11 cellular contexts compared by ENCODE assay signal in the genomic region with DNA sequence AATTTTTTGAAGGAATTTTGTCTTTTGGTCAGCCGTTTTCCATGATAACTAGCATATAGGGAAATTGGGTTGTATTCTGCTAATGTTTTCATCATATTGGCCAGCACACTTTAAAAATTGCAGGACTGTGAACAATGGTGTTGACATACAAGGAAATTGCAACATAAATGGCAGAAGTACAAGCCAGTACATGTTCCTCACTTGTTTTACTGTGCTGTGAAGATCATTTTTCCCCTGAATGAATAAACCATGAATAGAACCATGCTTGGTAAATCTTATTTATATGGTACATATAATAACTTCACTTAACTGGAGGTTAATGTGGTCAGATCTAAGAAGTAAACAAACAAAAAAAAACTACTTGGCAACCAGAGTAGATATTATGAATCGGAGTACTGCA. TPM values are rescaled to one million over a fixed set of nuclear protein-coding genes. Genes with fewer than 3 reads are reported as not detected.
DNase-seq lines count a peak whose midpoint lies in the region; ATAC-seq and TF ChIP-seq lines count a peak whose summit lies in the region.
"Had no signal": no experiment of that assay in that cellular context is flagged by ENCODE, and none has a peak within 500 bp of the region (broad histone marks: within the 10 kb centered on the region; RNA-seq: fewer than 3 reads in every experiment).

No MANE protein-coding gene starts in this region.

- H3K36me3 Mint-ChIP-seq in chondrocyte (ENCODE audit: low read depth) = peaks cover 25% of the 10 kb centered on the region

- H3K27me3 Mint-ChIP-seq in chondrocyte (ENCODE audit: low read depth) = no peaks in the 10 kb centered on the region

- H3K27me3 ChIP-seq in SJCRH30 = no peaks in the 10 kb centered on the region

- H3K36me3 ChIP-seq in mucosa of descending colon (ENCODE audit: low read depth) (no peaks in the 10 kb centered on the region), SJCRH30 (peaks cover 19% of the 10 kb centered on the region; the same call in 1 of the 2 replicates)

- H3K27ac Mint-ChIP-seq in chondrocyte (ENCODE audit: unreplicated experiment) = no peak overlapping the region

- H3K9me3 ChIP-seq in mucosa of descending colon (no peaks in the 10 kb centered on the region), SJCRH30 (replicated peaks) (no peaks in the 10 kb centered on the region)

- intact Hi-C loops in mucosa of descending colon (cut with DNase I, micrococcal nuclease) = no loop called here

- DNase-seq in DMS153 treated with DMSO at 0.1 percent for 48 hours (lab: John Stamatoyannopoulos, UW; ENCODE audit: unreplicated experiment) (peak; percentile 32), NCI-H1105 (lab: John Stamatoyannopoulos, UW) (peak; percentile 36), dedifferentiated amniotic fluid mesenchymal stem cell (ENCODE audit: extremely low spot score) (peak; percentile 43), mucosa of descending colon (no peak), NCI-H1930 (lab: John Stamatoyannopoulos, UW) (no peak), chondrocyte (ENCODE audit: low spot score) (no peak), substantia nigra (lab: John Stamatoyannopoulos, UW) (no peak), SJCRH30 (no peak)
- DNase-seq: activated CD8-positive, alpha-beta memory T cell treated with anti-CD3 and anti-CD28 coated beads for 24 hours; cerebellar nuclear complex; OCI-M1 had no signal

- peaks cover 24% of the 10 kb centered on the region for H3K4me1 Mint-ChIP-seq in chondrocyte (ENCODE audit: low read depth)

- H3K4me3 Mint-ChIP-seq in chondrocyte (ENCODE audit: unreplicated experiment) = no peak overlapping the region

- H3K4me3 ChIP-seq in mucosa of descending colon (no peak overlapping the region), SJCRH30 (no peak overlapping the region)

- peak; percentile 45 for ATAC-seq in mucosa of descending colon

- H3K4me1 ChIP-seq in mucosa of descending colon (ENCODE audit: low read depth) (no peaks in the 10 kb centered on the region), SJCRH30 (peaks cover 8% of the 10 kb centered on the region)

- no peaks in the 10 kb centered on the region for H3K9me3 Mint-ChIP-seq in chondrocyte (ENCODE audit: low read depth)

- TF ChIP-seq CTCF in mucosa of descending colon (IDR thresholded peaks at IDR 0.05) (no peak), chondrocyte (IDR thresholded peaks at IDR 0.05) (no peak)

- no peak overlapping the region for H3K27ac ChIP-seq in substantia nigra (ENCODE audit: low read depth, low read length, poor library complexity, severe bottlenecking)
- no peak overlapping the region for H3K27ac ChIP-seq in SJCRH30

RNA-seq across cellular contexts. Expression of a gene that starts 22.8 kb away (rescaled TPM):
- total RNA-seq in mucosa of descending colon (1 to 10 TPM in 1 of 3 donors, under 1 TPM in 1, not detected in 1; 0.51 to 1.5 TPM), chondrocyte (not detected in 3 replicates)
- total RNA-seq in SJCRH30 (2014; rRNA removed; shearing (Covaris generic)) = not detected in 2 replicates

RNA-seq across cellular contexts. Expression of a gene that starts 39.6 kb away (rescaled TPM):
- total RNA-seq in mucosa of descending colon (1 to 10 TPM; 3.3 to 9.5 (median 7.8) TPM), chondrocyte (0.21 TPM in 1 of 3 replicates, not detected in the others)
- total RNA-seq in SJCRH30 (2014; rRNA removed; shearing (Covaris generic)) = not detected in 2 replicates

RNA-seq across cellular contexts. Expression of a gene that starts 47.2 kb away (rescaled TPM):
- 1 to 10 TPM; 2.8 to 6.0 (median 4.0) TPM for total RNA-seq in mucosa of descending colon
- total RNA-seq in chondrocyte = 0.22 TPM in 1 of 3 replicates, not detected in the others
- 0.10 and 0.38 TPM in 2 replicates for total RNA-seq in SJCRH30 (2014; rRNA removed; shearing (Covaris generic))

Comparison
In these comparisons a context has a peak if more than half of its experiments do, and no peak if none do; other contexts are left out.
1. DNase-seq: peak in DMS153 treated with DMSO at 0.1 percent for 48 hours (single experiment), NCI-H1105 (single experiment) and dedifferentiated amniotic fluid mesenchymal stem cell (single experiment); none in mucosa of descending colon (0 of 3), NCI-H1930 (0 of 2), chondrocyte (single experiment), substantia nigra (0 of 49) and SJCRH30 (0 of 2).